Comparison of ENCODE assay signal across 8 cellular contexts in the genomic region with DNA sequence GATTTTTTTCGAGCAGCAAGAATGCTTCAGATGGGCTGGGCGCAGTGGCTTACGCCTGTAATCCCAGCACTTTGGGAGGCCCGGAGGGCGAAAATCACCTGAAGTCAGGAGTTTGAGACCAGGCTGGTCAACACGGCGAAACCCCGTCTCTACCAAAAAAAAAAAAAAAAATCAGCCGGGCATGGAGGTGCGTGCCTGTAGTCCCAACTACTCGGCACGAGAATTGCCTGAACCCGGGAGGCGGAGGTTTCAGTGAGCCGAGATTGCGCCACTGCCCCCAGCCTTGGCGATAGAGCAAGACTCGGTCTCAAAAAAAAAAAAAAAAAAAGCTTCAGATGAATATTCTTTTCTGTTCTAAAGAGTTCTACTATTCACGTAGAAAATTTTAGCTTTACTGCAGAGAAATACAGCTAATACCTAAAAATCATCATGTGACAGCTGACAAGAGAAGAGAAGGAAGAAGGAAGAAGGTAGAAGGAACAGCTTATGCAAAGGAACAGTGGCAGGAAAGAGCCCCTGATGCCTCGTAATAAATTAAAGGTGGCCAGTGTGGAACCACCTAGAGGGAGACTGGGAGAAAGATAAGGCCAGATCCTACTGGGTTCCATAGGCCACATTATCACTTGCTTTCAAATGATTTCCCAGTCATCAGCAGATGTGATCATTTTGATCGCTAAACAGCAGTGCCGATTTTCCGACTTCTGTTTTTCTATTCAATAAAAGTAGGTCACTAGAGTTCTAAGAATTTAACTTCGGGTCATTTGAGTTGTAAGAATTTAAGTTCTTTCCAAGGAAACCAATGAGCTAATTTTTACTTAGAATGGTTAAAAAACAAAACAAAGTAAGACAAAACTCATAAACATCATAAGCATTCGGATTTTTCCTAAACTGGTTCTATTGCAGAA. TPM values are rescaled to one million over a fixed set of nuclear protein-coding genes. Genes with fewer than 3 reads are reported as not detected.
DNase-seq lines count a peak whose midpoint lies in the region; ATAC-seq and TF ChIP-seq lines count a peak whose summit lies in the region.

No MANE protein-coding gene starts in this region.

- peak overlapping the region; percentile 97 to 100 (median 98) for H3K4me3 Mint-ChIP-seq in IgD-negative memory B cell

- TSS peak; percentile 33 for BruUV-seq in mammary epithelial cell (replicated peaks; lab: Mats Ljungman, UMichigan)

- CTCF ChIA-PET in mammary epithelial cell (lab: Charles Lee; ENCODE audit: low non-redundant PET): no interaction called here

- dilution Hi-C loops in mammary epithelial cell (cut with HindIII; ENCODE audit: low sequenced_read_pairs): no loop called here

- peak overlapping the region; percentile 82 to 98 (median 96) for H3K27ac Mint-ChIP-seq in IgD-negative memory B cell

- H3K9me3 ChIP-seq in mammary epithelial cell (replicated peaks; ENCODE audit: insufficient read depth, low read length) (no peaks in the 10 kb centered on the region), mucosa of descending colon (no peaks in the 10 kb centered on the region)

- ATAC-seq in mucosa of descending colon (no peak), GM18861 (IDR thresholded peaks at IDR 0.05; ENCODE audit: unreplicated experiment) (no peak)

- H3K79me2 ChIP-seq in mammary epithelial cell (ENCODE audit: insufficient read depth, low read length): peaks cover 51% of the 10 kb centered on the region

- H3K4me1 ChIP-seq in mammary epithelial cell (ENCODE audit: insufficient read depth, low read length) (peaks cover 3% of the 10 kb centered on the region), mucosa of descending colon (ENCODE audit: low read depth) (peaks cover 11% of the 10 kb centered on the region)

- H2AFZ ChIP-seq in mammary epithelial cell (ENCODE audit: low read depth, low read length): no peak overlapping the region

- H3K27ac ChIP-seq in mammary epithelial cell (ENCODE audit: insufficient read depth, low read depth, low read length): peak overlapping the region; percentile 77

- H4K20me1 ChIP-seq in mammary epithelial cell (ENCODE audit: insufficient read depth, low read length): no peaks in the 10 kb centered on the region

- H3K36me3 ChIP-seq in mammary epithelial cell (ENCODE audit: insufficient read depth, low read length) (no peaks in the 10 kb centered on the region), mucosa of descending colon (ENCODE audit: low read depth) (no peaks in the 10 kb centered on the region)

- in situ Hi-C loops in mammary epithelial cell (cut with MboI; ENCODE audit: low sequenced_read_pairs in 2 of 2): loop anchor here in 1 of 2 donors (10.0 kb wide), 1 partner anchor 164 kb away; no protein-coding TSS in a partner anchor

- H3K9ac ChIP-seq in mammary epithelial cell (ENCODE audit: insufficient read depth, low read length): peak overlapping the region; percentile 92

- WGBS in mammary epithelial cell (ENCODE audit: low coverage, missing lambda C conversion rate): 72% methylated on average over 9 of the region's 25 CpGs

- H3K4me3 ChIP-seq in AG09309 (ENCODE audit: control insufficient read depth, low read depth, low read length) (peak overlapping the region; percentile 83), mammary epithelial cell (replicated peaks in 1 of 3; ENCODE audit: insufficient read depth in 1 of 3, low read depth in 2 of 3, low read length in 3 of 3) (peak overlapping the region; percentile 71 to 92 (median 76)), mucosa of descending colon (peak overlapping the region; percentile 2)

- H3K27me3 Mint-ChIP-seq in IgD-negative memory B cell: no peaks in the 10 kb centered on the region

- H3K36me3 Mint-ChIP-seq in IgD-negative memory B cell: peaks cover 5% of the 10 kb centered on the region

- no peak for DNase-seq in AG09309 (ENCODE audit: low read depth)
- no peak for DNase-seq in mammary epithelial cell
- no peak for DNase-seq in mucosa of descending colon
- DNase-seq in COR-L47 (lab: John Stamatoyannopoulos, UW): no peak
- DNase-seq in stimulated activated CD8-positive, alpha-beta memory T cell treated with anti-CD3 and anti-CD28 coated beads, Interleukin-4, amount 100 ng/mL, for 48 hours: no peak
- DNase-seq in stimulated activated CD4-positive, alpha-beta T cell treated with anti-CD3 and anti-CD28 coated beads, Interleukin-2, amount 100 ng/mL, for 24 hours: no peak

- intact Hi-C loops in mammary epithelial cell (cut with micrococcal nuclease) (no loop called here), mucosa of descending colon (cut with DNase I, micrococcal nuclease) (loop anchor here in 1 of 2 donors (10.0 kb wide), 1 partner anchor 174 kb away; no protein-coding TSS in a partner anchor)

- H3K27me3 ChIP-seq in mammary epithelial cell (ENCODE audit: insufficient read depth, low read length): no peaks in the 10 kb centered on the region

- peaks cover 34 to 51% (median 43%) of the 10 kb centered on the region in 3 donors for H3K4me1 Mint-ChIP-seq in IgD-negative memory B cell

- TF ChIP-seq CTCF in AG09309 (IDR thresholded peaks at IDR 0.05; ENCODE audit: control insufficient read depth, insufficient read depth, low read depth, low read length, missing control alignments) (no peak), mammary epithelial cell (conservative IDR thresholded peaks at IDR 0.05 in 1 of 2, IDR thresholded peaks at IDR 0.05 in 1 of 2; ENCODE audit: extremely low read depth in 1 of 2, insufficient read depth in 1 of 2, low read depth in 1 of 2, low read length in 2 of 2) (no peak), mucosa of descending colon (IDR thresholded peaks at IDR 0.05) (no peak)

- no peaks in the 10 kb centered on the region for H3K9me3 Mint-ChIP-seq in IgD-negative memory B cell

- peak overlapping the region; percentile 85 for H3K4me2 ChIP-seq in mammary epithelial cell (ENCODE audit: insufficient read depth, low read depth, low read length)

RNA-seq across cellular contexts. Expression of gene CMTM6, which starts 1.5 kb away (rescaled TPM):
- polyA plus RNA-seq in IgD-negative memory B cell (125 TPM), mammary epithelial cell (43.6 TPM)
- total RNA-seq in mammary epithelial cell (100 to 1,000 TPM in 1 of 2 donors, 10 to 100 TPM in 1; 70.0 to 174 TPM), mucosa of descending colon (10 to 100 TPM; 40.7 to 58.5 (median 48.4) TPM)
- 44.9 TPM for polyA minus RNA-seq in mammary epithelial cell

Comparison
In these comparisons a context has a peak if more than half of its experiments do, and no peak if none do; other contexts are left out.
1. H3K4me3 ChIP-seq: peak in every context shown above with its lines; median percentile 83 in AG09309; 76 in mammary epithelial cell; 2 in mucosa of descending colon.